Comparison of ENCODE assay signal across 33 cellular contexts in genomic region chr10:122519873-122520272, GRCh38. TPM values are rescaled to one million over a fixed set of nuclear protein-coding genes. Genes with fewer than 3 reads are reported as not detected.
"Had no signal": no experiment of that assay in that cellular context is flagged by ENCODE, and none has a peak within 500 bp of the region (broad histone marks: within the 10 kb centered on the region; RNA-seq: fewer than 3 reads in every experiment).

No MANE protein-coding gene starts in this region.

- H3K4me1 ChIP-seq: adrenal gland, body of pancreas, esophagus muscularis mucosa, foreskin keratinocyte, gastrocnemius medialis had no signal

- H3K4me3 ChIP-seq: adrenal gland, body of pancreas, cardiac muscle cell, coronary artery, esophagus muscularis mucosa, gastrocnemius medialis, heart left ventricle had no signal

- H3K9me3 ChIP-seq: adrenal gland, body of pancreas, esophagus muscularis mucosa, gastrocnemius medialis had no signal

- ATAC-seq: activated naive CD8-positive, alpha-beta T cell treated with anti-CD3 and anti-CD28 coated beads, Interleukin-2, amount 50 U/mL, for 24 hours; body of pancreas; effector memory CD8-positive, alpha-beta T cell; foreskin keratinocyte; gastrocnemius medialis; heart left ventricle; T-helper 17 cell had no signal

- H3K27me3 ChIP-seq: adrenal gland, body of pancreas, cardiac muscle cell, esophagus muscularis mucosa, foreskin keratinocyte, gastrocnemius medialis, heart left ventricle had no signal

- DNase-seq: activated CD4-positive, alpha-beta T cell treated with anti-CD3 and anti-CD28 coated beads for 1 hour; activated CD4-positive, alpha-beta T cell treated with anti-CD3 and anti-CD28 coated beads for 48 hours; activated CD4-positive, alpha-beta T cell treated with anti-CD3 and anti-CD28 coated beads, Interleukin-2, amount 50 U/mL, for 1 hour; activated CD4-positive, alpha-beta T cell treated with anti-CD3 and anti-CD28 coated beads, Interleukin-2, amount 50 U/mL, for 48 hours; activated CD8-positive, alpha-beta memory T cell treated with anti-CD3 and anti-CD28 coated beads, Interleukin-2, amount 50 U/mL, for 48 hours; activated effector memory CD4-positive, alpha-beta T cell treated with anti-CD3 and anti-CD28 coated beads, Interleukin-2, amount 50 U/mL, for 16 hours; activated naive CD4-positive, alpha-beta T cell treated with anti-CD3 and anti-CD28 coated beads for 36 hours; activated naive CD8-positive, alpha-beta T cell treated with anti-CD3 and anti-CD28 coated beads for 36 hours; activated naive CD8-positive, alpha-beta T cell treated with anti-CD3 and anti-CD28 coated beads, Interleukin-2, amount 50 U/mL, for 24 hours; activated T-cell treated with anti-CD3 and anti-CD28 coated beads for 4 hours; activated T-cell treated with anti-CD3 and anti-CD28 coated beads, Interleukin-2, amount 50 U/mL, for 48 hours; adrenal gland; amygdala; aorta; body of pancreas; central memory CD4-positive, alpha-beta T cell; cerebellar nuclear complex; dermis blood vessel endothelial cell; effector CD4-positive, alpha-beta T cell; effector memory CD8-positive, alpha-beta T cell; erythroblast; foreskin keratinocyte; gastrocnemius medialis; glutamatergic neuron; heart left ventricle; T-helper 1 cell; T-helper 17 cell; T1000 had no signal

- H3K27ac ChIP-seq: adrenal gland, body of pancreas, cardiac muscle cell, coronary artery, esophagus muscularis mucosa, foreskin keratinocyte, gastrocnemius medialis, heart left ventricle had no signal

- H3K36me3 ChIP-seq: cardiac muscle cell, gastrocnemius medialis had no signal

RNA-seq across cellular contexts. Expression of gene DMBT1, which starts 40.7 kb away (rescaled TPM):
- total RNA-seq: activated naive CD4-positive, alpha-beta T cell treated with anti-CD3 and anti-CD28 coated beads for 36 hours; activated naive CD8-positive, alpha-beta T cell treated with anti-CD3 and anti-CD28 coated beads for 36 hours; activated T-helper 1 cell treated with anti-CD3 and anti-CD28 coated beads, Interleukin-12 subunit alpha, Interleukin-12 subunit beta, Interleukin-2, Interleukin-4 antibody, amounts not matched to agents 30 ng/mL and 10 ng/mL and 1 ng/mL, durations not matched to agents 14 hours and 24 hours and 36 hours; activated T-helper 2 cell treated with anti-CD3 and anti-CD28 coated beads, Interferon-gamma antibody, Interleukin-2, Interleukin-4, amounts not matched to agents 10 μg/mL and 5 μg/mL and 100 μg/mL, durations not matched to agents 14 hours and 24 hours and 36 hours; cardiac muscle cell; dermis blood vessel endothelial cell; T-helper 17 cell had no signal
- polyA plus RNA-seq: cardiac muscle cell had no signal

RNA-seq across cellular contexts. Expression of gene HTRA1, which starts 58.5 kb away (rescaled TPM):
- total RNA-seq: activated naive CD4-positive, alpha-beta T cell treated with anti-CD3 and anti-CD28 coated beads for 36 hours; activated naive CD8-positive, alpha-beta T cell treated with anti-CD3 and anti-CD28 coated beads for 36 hours; activated T-helper 1 cell treated with anti-CD3 and anti-CD28 coated beads, Interleukin-12 subunit alpha, Interleukin-12 subunit beta, Interleukin-2, Interleukin-4 antibody, amounts not matched to agents 30 ng/mL and 10 ng/mL and 1 ng/mL, durations not matched to agents 14 hours and 24 hours and 36 hours; activated T-helper 2 cell treated with anti-CD3 and anti-CD28 coated beads, Interferon-gamma antibody, Interleukin-2, Interleukin-4, amounts not matched to agents 10 μg/mL and 5 μg/mL and 100 μg/mL, durations not matched to agents 14 hours and 24 hours and 36 hours had no signal
